ENCODE assay signal across 8 cellular contexts in the genomic region with DNA sequence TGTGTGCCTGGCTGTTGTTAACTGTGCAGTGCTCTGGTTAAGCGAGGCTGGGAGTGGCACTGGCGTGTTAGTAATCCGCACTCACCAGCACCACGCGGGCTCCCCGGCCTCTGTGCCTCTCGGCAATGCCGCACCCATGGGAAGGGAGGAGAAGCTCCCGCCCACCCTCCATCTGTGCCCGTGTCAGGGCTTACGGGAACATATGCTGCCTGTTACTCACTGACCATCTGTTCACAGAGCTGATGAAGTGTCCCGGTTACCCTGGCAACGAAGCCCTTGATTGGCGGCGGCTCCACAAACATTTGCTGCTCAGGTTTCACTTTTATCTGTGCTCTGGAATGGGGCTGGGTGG.
DNase-seq lines count a peak whose midpoint lies in the region; ATAC-seq and TF ChIP-seq lines count a peak whose summit lies in the region.

No MANE protein-coding gene starts in this region.

- H3K9me3 ChIP-seq in CD4-positive, CD25-positive, alpha-beta regulatory T cell (ENCODE audit: control insufficient read depth in 2 of 2, low read length in 2 of 2) = peaks cover 0 to 8% of the 10 kb centered on the region in 2 experiments
- H3K9me3 ChIP-seq in vagina = no peaks in the 10 kb centered on the region

- no peak overlapping the region for H3K4me3 ChIP-seq in CD4-positive, CD25-positive, alpha-beta regulatory T cell (ENCODE audit: low read depth, low read length)
- H3K4me3 ChIP-seq in vagina = peak overlapping the region in 1 of 2 donors; percentile 38

- H3K4me3 Mint-ChIP-seq in CD4-positive, CD25-positive, alpha-beta regulatory T cell = peak overlapping the region in 1 of 4 donors; percentile 24
- H3K4me3 Mint-ChIP-seq in activated T-helper 17 cell treated with anti-CD3 and anti-CD28 coated beads, Interleukin-2, amount 50 U/mL, for 72 hours = peak overlapping the region; percentile 22

- ATAC-seq in CD4-positive, CD25-positive, alpha-beta regulatory T cell (ENCODE audit: low read depth in 2 of 2) = peak; percentile 13 to 39
- ATAC-seq in GM19372 (IDR thresholded peaks at IDR 0.05; ENCODE audit: low read depth, unreplicated experiment) (peak; percentile 83), HG03354 (IDR thresholded peaks at IDR 0.05; ENCODE audit: poor library complexity, severe bottlenecking, unreplicated experiment) (peak; percentile 99), omental fat pad (ENCODE audit: low FRiP score) (peak; percentile 98)
- peak; percentile 89 for ATAC-seq in activated T-helper 17 cell treated with anti-CD3 and anti-CD28 coated beads, Interleukin-2, amount 50 U/mL, for 72 hours (replicated peaks)

- H3K27ac ChIP-seq in CD4-positive, CD25-positive, alpha-beta regulatory T cell (ENCODE audit: insufficient read depth, low read length, poor library complexity, severe bottlenecking) = no peak overlapping the region
- H3K27ac ChIP-seq in vagina = peak overlapping the region; percentile 49

- peaks cover 4% of the 10 kb centered on the region for H3K36me3 Mint-ChIP-seq in CD4-positive, CD25-positive, alpha-beta regulatory T cell
- H3K36me3 Mint-ChIP-seq in activated T-helper 17 cell treated with anti-CD3 and anti-CD28 coated beads, Interleukin-2, amount 50 U/mL, for 72 hours (ENCODE audit: low read depth) = no peaks in the 10 kb centered on the region

- H3K27me3 Mint-ChIP-seq in CD4-positive, CD25-positive, alpha-beta regulatory T cell = no peaks in the 10 kb centered on the region
- peaks cover 14% of the 10 kb centered on the region for H3K27me3 Mint-ChIP-seq in activated T-helper 17 cell treated with anti-CD3 and anti-CD28 coated beads, Interleukin-2, amount 50 U/mL, for 72 hours

- intact Hi-C loops in vagina (cut with DNase I) = no loop called here

- no peak for TF ChIP-seq POLR2A in vagina (IDR thresholded peaks at IDR 0.05)

- peak in 1 of 3 donors; percentile 26 for DNase-seq in CD4-positive, CD25-positive, alpha-beta regulatory T cell
- DNase-seq in NCI-H345 treated with DMSO at 0.1 percent for 48 hours (lab: John Stamatoyannopoulos, UW; ENCODE audit: unreplicated experiment) (peak; percentile 83), glomerular endothelial cell (ENCODE audit: extremely low read depth, low read depth, low spot score) (peak; percentile 75), omental fat pad (ENCODE audit: low spot score) (peak; percentile 66), vagina (ENCODE audit: extremely low spot score in 2 of 2) (no peak)

- H3K9me3 Mint-ChIP-seq in CD4-positive, CD25-positive, alpha-beta regulatory T cell = peaks cover 0 to 8% (median 4%) of the 10 kb centered on the region in 7 donors
- peaks cover 4% of the 10 kb centered on the region for H3K9me3 Mint-ChIP-seq in activated T-helper 17 cell treated with anti-CD3 and anti-CD28 coated beads, Interleukin-2, amount 50 U/mL, for 72 hours

- peaks cover 0 to 4% (median 0%) of the 10 kb centered on the region in 4 donors for H3K4me1 Mint-ChIP-seq in CD4-positive, CD25-positive, alpha-beta regulatory T cell
- H3K4me1 Mint-ChIP-seq in activated T-helper 17 cell treated with anti-CD3 and anti-CD28 coated beads, Interleukin-2, amount 50 U/mL, for 72 hours = no peaks in the 10 kb centered on the region

- H3K36me3 ChIP-seq in CD4-positive, CD25-positive, alpha-beta regulatory T cell (ENCODE audit: control insufficient read depth, insufficient read depth, low read length) = no peaks in the 10 kb centered on the region
- no peaks in the 10 kb centered on the region for H3K36me3 ChIP-seq in vagina

- H3K27ac Mint-ChIP-seq in CD4-positive, CD25-positive, alpha-beta regulatory T cell = no peak overlapping the region
- no peak overlapping the region for H3K27ac Mint-ChIP-seq in activated T-helper 17 cell treated with anti-CD3 and anti-CD28 coated beads, Interleukin-2, amount 50 U/mL, for 72 hours

- H3K27me3 ChIP-seq in CD4-positive, CD25-positive, alpha-beta regulatory T cell (ENCODE audit: control insufficient read depth, insufficient read depth, low read length) = no peaks in the 10 kb centered on the region
- no peaks in the 10 kb centered on the region for H3K27me3 ChIP-seq in vagina

- TF ChIP-seq CTCF in omental fat pad (IDR thresholded peaks at IDR 0.05) = no peak
- no peak for TF ChIP-seq CTCF in vagina (IDR thresholded peaks at IDR 0.05)

- H3K4me1 ChIP-seq in CD4-positive, CD25-positive, alpha-beta regulatory T cell (ENCODE audit: control insufficient read depth, insufficient read depth, low read length, poor library complexity, severe bottlenecking) = no peaks in the 10 kb centered on the region
- peaks cover 26% of the 10 kb centered on the region for H3K4me1 ChIP-seq in vagina

Comparison
In these comparisons a context has a peak if more than half of its experiments do, and no peak if none do; other contexts are left out.
1. ATAC-seq: peak in every context shown above with its lines; median percentile 99 in HG03354; 98 in omental fat pad; 89 in activated T-helper 17 cell treated with anti-CD3 and anti-CD28 coated beads, Interleukin-2, amount 50 U/mL, for 72 hours; 83 in GM19372; 26 in CD4-positive, CD25-positive, alpha-beta regulatory T cell.
2. DNase-seq: peak in NCI-H345 treated with DMSO at 0.1 percent for 48 hours (single experiment), glomerular endothelial cell (single experiment) and omental fat pad (single experiment); none in vagina (0 of 2).